14 cellular contexts compared by ENCODE assay signal in the genomic region with DNA sequence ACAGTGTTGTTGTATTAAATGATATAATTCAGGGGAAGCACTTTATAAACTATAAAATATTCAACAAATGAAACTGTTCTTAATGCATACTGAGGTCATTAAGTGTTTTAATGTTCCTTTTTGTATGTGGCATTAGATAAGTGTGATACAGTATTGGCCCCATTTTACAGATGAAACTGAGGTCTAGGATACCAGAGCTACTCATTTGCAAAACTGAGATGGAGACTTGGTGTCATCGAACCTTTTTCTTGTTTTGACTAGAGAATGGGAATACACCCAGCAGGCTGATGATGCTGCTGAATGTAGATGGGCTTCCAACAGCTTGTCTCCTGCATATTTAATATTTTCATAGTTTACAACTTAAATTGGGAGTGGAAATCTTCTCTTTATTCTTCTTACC. TPM values are rescaled to one million over a fixed set of nuclear protein-coding genes. Genes with fewer than 3 reads are reported as not detected.
DNase-seq lines count a peak whose midpoint lies in the region; ATAC-seq lines count a peak whose summit lies in the region.
"Had no signal": no experiment of that assay in that cellular context is flagged by ENCODE, and none has a peak within 500 bp of the region (broad histone marks: within the 10 kb centered on the region; RNA-seq: fewer than 3 reads in every experiment).

No MANE protein-coding gene starts in this region.

- intact Hi-C loops in activated CD4-positive, alpha-beta T cell treated with anti-CD3 and anti-CD28 coated beads, Interleukin-2, amount 10 ng/mL, durations not matched to agents 24 days and 14 days (cut with micrococcal nuclease), result loop anchor here (10.0 kb wide), 1 partner anchor 154 kb away; no protein-coding TSS in a partner anchor
- intact Hi-C loops in activated naive CD4-positive, alpha-beta T cell treated with anti-CD3 and anti-CD28 coated beads for 36 hours (cut with micrococcal nuclease), result no loop called here

- ATAC-seq in activated naive CD8-positive, alpha-beta T cell treated with anti-CD3 and anti-CD28 coated beads, Interleukin-2, amount 10 ng/mL, durations not matched to agents 7 days and 5 days (ENCODE audit: low read depth), result no peak
- ATAC-seq: CD8-positive, alpha-beta T cell; GM23338 had no signal

- DNase-seq in activated CD4-positive, alpha-beta T cell treated with anti-CD3 and anti-CD28 coated beads, Interleukin-2, amount 10 ng/mL, durations not matched to agents 24 days and 14 days, result no peak
- DNase-seq in activated CD4-positive, alpha-beta T cell treated with anti-CD3 and anti-CD28 coated beads, Interleukin-2, amount 50 U/mL, for 1 hour, result no peak
- DNase-seq in activated naive CD4-positive, alpha-beta T cell treated with anti-CD3 and anti-CD28 coated beads for 36 hours, result no peak
- no peak for DNase-seq in activated naive CD4-positive, alpha-beta T cell treated with anti-CD3 and anti-CD28 coated beads, Interleukin-2, amount 10 ng/mL, durations not matched to agents 7 days and 5 days
- no peak for DNase-seq in activated naive CD8-positive, alpha-beta T cell treated with anti-CD3 and anti-CD28 coated beads, Interleukin-2, amount 10 ng/mL, durations not matched to agents 7 days and 5 days
- DNase-seq in NCI-H1436 (lab: John Stamatoyannopoulos, UW) (no peak), SW480 (ENCODE audit: low spot score) (no peak)
- DNase-seq: Calu3; CD8-positive, alpha-beta T cell; DMS79 treated with DMSO at 0.1 percent for 48 hours; GF-D8; HCEC 1CT had no signal

- H3K36me3 Mint-ChIP-seq in activated CD4-positive, alpha-beta T cell treated with anti-CD3 and anti-CD28 coated beads, Interleukin-2, amount 10 ng/mL, durations not matched to agents 24 days and 14 days (ENCODE audit: low read depth), result peaks cover 37% of the 10 kb centered on the region
- H3K36me3 Mint-ChIP-seq in activated naive CD4-positive, alpha-beta T cell treated with anti-CD3 and anti-CD28 coated beads for 36 hours (ENCODE audit: low read depth), result peaks cover 14% of the 10 kb centered on the region
- peaks cover 21% of the 10 kb centered on the region for H3K36me3 Mint-ChIP-seq in activated naive CD4-positive, alpha-beta T cell treated with anti-CD3 and anti-CD28 coated beads, Interleukin-2, amount 10 ng/mL, durations not matched to agents 7 days and 5 days
- peaks cover 6% of the 10 kb centered on the region for H3K36me3 Mint-ChIP-seq in activated naive CD8-positive, alpha-beta T cell treated with anti-CD3 and anti-CD28 coated beads, Interleukin-2, amount 10 ng/mL, durations not matched to agents 7 days and 5 days

- H3K27ac Mint-ChIP-seq in activated CD4-positive, alpha-beta T cell treated with anti-CD3 and anti-CD28 coated beads, Interleukin-2, amount 10 ng/mL, durations not matched to agents 24 days and 14 days, result peak overlapping the region; percentile 46
- peak overlapping the region; percentile 26 for H3K27ac Mint-ChIP-seq in activated naive CD4-positive, alpha-beta T cell treated with anti-CD3 and anti-CD28 coated beads for 36 hours
- no peak overlapping the region for H3K27ac Mint-ChIP-seq in activated naive CD4-positive, alpha-beta T cell treated with anti-CD3 and anti-CD28 coated beads, Interleukin-2, amount 10 ng/mL, durations not matched to agents 7 days and 5 days
- peak overlapping the region; percentile 68 for H3K27ac Mint-ChIP-seq in activated naive CD8-positive, alpha-beta T cell treated with anti-CD3 and anti-CD28 coated beads, Interleukin-2, amount 10 ng/mL, durations not matched to agents 7 days and 5 days
- H3K27ac Mint-ChIP-seq: B cell, GM23338 had no signal

- H3K4me1 Mint-ChIP-seq in activated CD4-positive, alpha-beta T cell treated with anti-CD3 and anti-CD28 coated beads, Interleukin-2, amount 10 ng/mL, durations not matched to agents 24 days and 14 days, result no peaks in the 10 kb centered on the region
- peaks cover 4% of the 10 kb centered on the region for H3K4me1 Mint-ChIP-seq in activated naive CD4-positive, alpha-beta T cell treated with anti-CD3 and anti-CD28 coated beads for 36 hours (ENCODE audit: low read depth)
- peaks cover 2% of the 10 kb centered on the region for H3K4me1 Mint-ChIP-seq in activated naive CD4-positive, alpha-beta T cell treated with anti-CD3 and anti-CD28 coated beads, Interleukin-2, amount 10 ng/mL, durations not matched to agents 7 days and 5 days
- peaks cover 3% of the 10 kb centered on the region for H3K4me1 Mint-ChIP-seq in activated naive CD8-positive, alpha-beta T cell treated with anti-CD3 and anti-CD28 coated beads, Interleukin-2, amount 10 ng/mL, durations not matched to agents 7 days and 5 days
- H3K4me1 Mint-ChIP-seq: B cell, GM23338 had no signal

- H3K27me3 Mint-ChIP-seq in activated CD4-positive, alpha-beta T cell treated with anti-CD3 and anti-CD28 coated beads, Interleukin-2, amount 10 ng/mL, durations not matched to agents 24 days and 14 days, result no peaks in the 10 kb centered on the region
- no peaks in the 10 kb centered on the region for H3K27me3 Mint-ChIP-seq in activated naive CD4-positive, alpha-beta T cell treated with anti-CD3 and anti-CD28 coated beads for 36 hours (ENCODE audit: low read depth)
- no peaks in the 10 kb centered on the region for H3K27me3 Mint-ChIP-seq in activated naive CD4-positive, alpha-beta T cell treated with anti-CD3 and anti-CD28 coated beads, Interleukin-2, amount 10 ng/mL, durations not matched to agents 7 days and 5 days
- no peaks in the 10 kb centered on the region for H3K27me3 Mint-ChIP-seq in activated naive CD8-positive, alpha-beta T cell treated with anti-CD3 and anti-CD28 coated beads, Interleukin-2, amount 10 ng/mL, durations not matched to agents 7 days and 5 days
- H3K27me3 Mint-ChIP-seq: B cell had no signal

- no peak overlapping the region for H3K4me3 Mint-ChIP-seq in activated CD4-positive, alpha-beta T cell treated with anti-CD3 and anti-CD28 coated beads, Interleukin-2, amount 10 ng/mL, durations not matched to agents 24 days and 14 days
- no peak overlapping the region for H3K4me3 Mint-ChIP-seq in activated naive CD4-positive, alpha-beta T cell treated with anti-CD3 and anti-CD28 coated beads for 36 hours
- H3K4me3 Mint-ChIP-seq in activated naive CD4-positive, alpha-beta T cell treated with anti-CD3 and anti-CD28 coated beads, Interleukin-2, amount 10 ng/mL, durations not matched to agents 7 days and 5 days, result no peak overlapping the region
- no peak overlapping the region for H3K4me3 Mint-ChIP-seq in activated naive CD8-positive, alpha-beta T cell treated with anti-CD3 and anti-CD28 coated beads, Interleukin-2, amount 10 ng/mL, durations not matched to agents 7 days and 5 days
- H3K4me3 Mint-ChIP-seq: B cell; CD8-positive, alpha-beta T cell; GM23338 had no signal

- no peaks in the 10 kb centered on the region for H3K9me3 Mint-ChIP-seq in activated CD4-positive, alpha-beta T cell treated with anti-CD3 and anti-CD28 coated beads, Interleukin-2, amount 10 ng/mL, durations not matched to agents 24 days and 14 days
- no peaks in the 10 kb centered on the region for H3K9me3 Mint-ChIP-seq in activated naive CD4-positive, alpha-beta T cell treated with anti-CD3 and anti-CD28 coated beads for 36 hours
- no peaks in the 10 kb centered on the region for H3K9me3 Mint-ChIP-seq in activated naive CD4-positive, alpha-beta T cell treated with anti-CD3 and anti-CD28 coated beads, Interleukin-2, amount 10 ng/mL, durations not matched to agents 7 days and 5 days
- H3K9me3 Mint-ChIP-seq in activated naive CD8-positive, alpha-beta T cell treated with anti-CD3 and anti-CD28 coated beads, Interleukin-2, amount 10 ng/mL, durations not matched to agents 7 days and 5 days, result no peaks in the 10 kb centered on the region
- H3K9me3 Mint-ChIP-seq: CD8-positive, alpha-beta T cell; GM23338 had no signal

- CTCF ChIA-PET in activated naive CD4-positive, alpha-beta T cell treated with anti-CD3 and anti-CD28 coated beads for 36 hours (lab: Charles Lee), result no interaction called here
- CTCF ChIA-PET in activated naive CD4-positive, alpha-beta T cell treated with anti-CD3 and anti-CD28 coated beads, Interleukin-2, amount 10 ng/mL, durations not matched to agents 7 days and 5 days (lab: Charles Lee), result no interaction called here

- POLR2A ChIA-PET in activated naive CD8-positive, alpha-beta T cell treated with anti-CD3 and anti-CD28 coated beads, Interleukin-2, amount 10 ng/mL, durations not matched to agents 7 days and 5 days (lab: Charles Lee), result no interaction called here

RNA-seq across cellular contexts. Expression of a gene that starts 34.6 kb away (rescaled TPM):
- 46.7 and 47.8 TPM in 2 replicates for total RNA-seq in activated CD4-positive, alpha-beta T cell treated with anti-CD3 and anti-CD28 coated beads, Interleukin-2, amount 10 ng/mL, durations not matched to agents 24 days and 14 days
- 10 to 100 TPM; 24.0 to 27.2 TPM for total RNA-seq in activated naive CD4-positive, alpha-beta T cell treated with anti-CD3 and anti-CD28 coated beads for 36 hours
- total RNA-seq in activated naive CD8-positive, alpha-beta T cell treated with anti-CD3 and anti-CD28 coated beads, Interleukin-2, amount 10 ng/mL, durations not matched to agents 7 days and 5 days, result 10 to 100 TPM; 64.7 to 66.8 TPM
